Comparison of ENCODE assay signal across 10 cellular contexts in genomic region chr1:26212726-26213125, GRCh38. TPM values are rescaled to one million over a fixed set of nuclear protein-coding genes. Genes with fewer than 3 reads are reported as not detected.
"Had no signal": no experiment of that assay in that cellular context is flagged by ENCODE, and none has a peak within 500 bp of the region (broad histone marks: within the 10 kb centered on the region; RNA-seq: fewer than 3 reads in every experiment).

No MANE protein-coding gene starts in this region.

- ATAC-seq: HCT116 had no signal

- H3K9me3 ChIP-seq: HAP-1 had no signal

- H3K4me3 ChIP-seq: HAP-1 had no signal

- H3K27ac ChIP-seq: HL-60, KMS-11 had no signal

- DNase-seq: GOT3, H7, IMR-90, KBM-7 had no signal

- H3K9ac ChIP-seq: KMS-11 had no signal

- H3K4me2 ChIP-seq: KMS-11 had no signal

- H3K36me3 ChIP-seq: HAP-1 had no signal

RNA-seq across cellular contexts. Expression of gene CATSPER4, which starts 22.3 kb away (rescaled TPM):
- total RNA-seq: H4, HT1080, IMR-90 had no signal
- polyA plus RNA-seq: IMR-90 had no signal

RNA-seq across cellular contexts. Expression of gene CNKSR1, which starts 35.4 kb away (rescaled TPM):
- total RNA-seq: H4, IMR-90 had no signal

RNA-seq across cellular contexts. Expression of gene ZNF593OS, which starts 41.1 kb away (rescaled TPM):
- total RNA-seq: H4, H7, HT1080, IMR-90 had no signal
- polyA plus RNA-seq: IMR-90 had no signal
